ENCODE assay signal across 15 cellular contexts in the genomic region with DNA sequence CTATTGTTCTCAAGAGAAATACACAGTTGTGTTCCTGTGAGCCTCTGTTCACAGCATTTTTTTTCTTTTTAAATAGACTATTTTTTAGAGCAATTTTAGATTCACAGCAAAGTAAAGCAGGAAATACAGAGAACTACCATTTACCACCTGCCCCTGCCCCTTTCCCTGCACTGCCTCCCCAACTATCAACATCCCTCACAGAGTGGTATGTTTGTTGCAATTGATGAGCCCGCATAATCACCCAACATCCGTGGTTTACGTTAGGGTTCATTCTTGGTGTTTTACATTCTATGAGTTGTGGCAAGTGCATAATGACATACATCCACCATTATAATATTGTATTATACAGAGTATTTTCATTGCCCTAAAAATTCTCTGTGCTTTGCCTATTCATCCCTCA.
"Had no signal": no experiment of that assay in that cellular context is flagged by ENCODE, and none has a peak within 500 bp of the region (broad histone marks: within the 10 kb centered on the region; RNA-seq: fewer than 3 reads in every experiment).

No MANE protein-coding gene starts in this region.

- H3K27ac ChIP-seq: adrenal gland, colonic mucosa, heart left ventricle, left ventricle myocardium inferior, pancreas, thoracic aorta had no signal

- H3K27me3 ChIP-seq: adrenal gland, colonic mucosa, heart left ventricle, pancreas, stomach had no signal

- H3K36me3 Mint-ChIP-seq: memory B cell had no signal

- H3K4me3 Mint-ChIP-seq: memory B cell had no signal

- H3K27ac Mint-ChIP-seq: memory B cell had no signal

- H3K4me3 ChIP-seq: adrenal gland, colonic mucosa, heart left ventricle, left ventricle myocardium inferior, pancreas, stomach, thoracic aorta had no signal

- ATAC-seq: heart left ventricle, pancreas had no signal

- H3K9me3 Mint-ChIP-seq: memory B cell had no signal

- H3K36me3 ChIP-seq: adrenal gland, colonic mucosa, heart left ventricle, left ventricle myocardium inferior, pancreas, stomach, thoracic aorta had no signal

- H3K9me3 ChIP-seq: adrenal gland, colonic mucosa, heart left ventricle, left ventricle myocardium inferior, pancreas, stomach, thoracic aorta had no signal

- DNase-seq: activated CD4-positive, alpha-beta T cell treated with anti-CD3 and anti-CD28 coated beads, Interleukin-2, amount 50 U/mL, for 48 hours; activated CD4-positive, CD25-positive, alpha-beta regulatory T cell; activated CD8-positive, alpha-beta memory T cell treated with anti-CD3 and anti-CD28 coated beads, Interleukin-2, amount 50 U/mL, for 4 hours; activated naive CD4-positive, alpha-beta T cell treated with Interleukin-2 at 50 U/mL for 16 hours; adrenal gland; caudate nucleus; colonic mucosa; effector CD8-positive, alpha-beta T cell; heart left ventricle; left ventricle myocardium inferior; pancreas; stimulated activated CD4-positive, alpha-beta T cell treated with anti-CD3 and anti-CD28 coated beads, Interleukin-2, amount 100 ng/mL, for 48 hours; stomach had no signal

- H3K27me3 Mint-ChIP-seq: memory B cell had no signal
